ENCODE assay signal across 14 cellular contexts in genomic region chr11:65298655-65299179, GRCh38. TPM values are rescaled to one million over a fixed set of nuclear protein-coding genes. Genes with fewer than 3 reads are reported as not detected.
DNase-seq lines count a peak whose midpoint lies in the region; ATAC-seq, FAIRE-seq and TF ChIP-seq lines count a peak whose summit lies in the region.
"Had no signal": no experiment of that assay in that cellular context is flagged by ENCODE, and none has a peak within 500 bp of the region (broad histone marks: within the 10 kb centered on the region; RNA-seq: fewer than 3 reads in every experiment).

No MANE protein-coding gene starts in this region.

- H3K9me3 ChIP-seq in liver (ENCODE audit: control insufficient read depth in 4 of 4, low read length in 3 of 4): no peaks in the 10 kb centered on the region
- no peaks in the 10 kb centered on the region for H3K9me3 ChIP-seq in HepG2 (ENCODE audit: low read length)
- H3K9me3 ChIP-seq in cardiac muscle cell (ENCODE audit: low read depth): no peaks in the 10 kb centered on the region
- H3K9me3 ChIP-seq: A549, neutrophil had no signal

- no TSS peak for BruUV-seq in HepG2 (replicated peaks; lab: Mats Ljungman, UMichigan)

- intact Hi-C loops in HepG2 (cut with micrococcal nuclease; ENCODE audit: unreplicated experiment): no loop called here

- FAIRE-seq in HepG2 (lab: Jason Lieb, UNC): no peak
- FAIRE-seq: A549 had no signal

- H2AFZ ChIP-seq in HepG2 (ENCODE audit: low read length): no peak overlapping the region

- peak overlapping the region; percentile 53 to 69 for H3K27ac ChIP-seq in liver (ENCODE audit: low read depth in 1 of 2, low read length in 2 of 2)
- no peak overlapping the region for H3K27ac ChIP-seq in HepG2 (ENCODE audit: extremely low read length, insufficient read depth, low read length)
- H3K27ac ChIP-seq in cardiac muscle cell: no peak overlapping the region
- H3K27ac ChIP-seq: neutrophil had no signal

- H3K4me3 ChIP-seq in liver (ENCODE audit: low read depth in 1 of 3, low read length in 3 of 3) (no peak overlapping the region), HepG2 (replicated peaks in 1 of 3; ENCODE audit: insufficient read depth in 1 of 3, low read depth in 2 of 3, low read length in 3 of 3) (no peak overlapping the region), cardiac muscle cell (no peak overlapping the region)
- H3K4me3 ChIP-seq: A549 had no signal

- no peak for TF ChIP-seq POLR2A in HepG2 (IDR thresholded peaks at IDR 0.05; ENCODE audit: insufficient read depth in 1 of 2, low read depth in 2 of 2, low read length in 2 of 2)

- H3K4me2 ChIP-seq in HepG2 (ENCODE audit: low read depth, low read length): no peak overlapping the region
- H3K4me2 ChIP-seq: A549 had no signal

- TF ChIP-seq EP300 in HepG2 (IDR thresholded peaks at IDR 0.05; ENCODE audit: low read depth in 2 of 2, low read length in 2 of 2) (no peak), HepG2 (CRISPR knock-in tag; IDR thresholded peaks at IDR 0.05; ENCODE audit: borderline replicate concordance) (no peak)

- 84% methylated on average over 12 of the region's 12 CpGs for WGBS in liver
- over 99% methylated on average over 12 of the region's 12 CpGs for WGBS in HepG2 (ENCODE audit: low lambda C conversion rate)

- TF ChIP-seq CTCF in liver (IDR thresholded peaks at IDR 0.05; ENCODE audit: low read depth, low read length, missing input control) (no peak), HepG2 (CRISPR knock-in tag; IDR thresholded peaks at IDR 0.05) (no peak), cardiac muscle cell (IDR thresholded peaks at IDR 0.05; ENCODE audit: low read depth, low read length) (no peak)

- ATAC-seq in HepG2 (no peak), HG03354 (IDR thresholded peaks at IDR 0.05; ENCODE audit: poor library complexity, severe bottlenecking, unreplicated experiment) (no peak)
- ATAC-seq: A549; activated CD8-positive, alpha-beta T cell treated with anti-CD3 and anti-CD28 coated beads, Interleukin-2, amount 10 ng/mL, durations not matched to agents 7 days and 5 days had no signal

- POLR2A ChIA-PET in HepG2 (lab: Yijun Ruan, JAX): interaction anchor here (1.4 kb wide), 1 partner anchor 12 kb away, joined by 4 read pairs; no protein-coding TSS in a partner anchor

- H3K27me3 ChIP-seq in liver (ENCODE audit: control insufficient read depth in 4 of 4, insufficient read depth in 4 of 4, low read length in 3 of 4) (no peaks in the 10 kb centered on the region), HepG2 (ENCODE audit: control insufficient read depth in 1 of 2, insufficient read depth in 2 of 2, low read length in 2 of 2) (no peaks in the 10 kb centered on the region), cardiac muscle cell (no peaks in the 10 kb centered on the region)
- H3K27me3 ChIP-seq: neutrophil had no signal

- in situ Hi-C loops in HepG2 (cut with HindIII; ENCODE audit: extremely low pct_ligation_motif_present, low pct_unique_long_range_greater_than_20kb): no loop called here

- no peak overlapping the region for H3K9ac ChIP-seq in liver (ENCODE audit: low read depth in 1 of 2, low read length in 2 of 2)
- no peak overlapping the region for H3K9ac ChIP-seq in HepG2 (ENCODE audit: insufficient read depth, low read depth, low read length)

- TF ChIP-seq RAD21 in liver (IDR thresholded peaks at IDR 0.05) (no peak), HepG2 (CRISPR knock-in tag; IDR thresholded peaks at IDR 0.05) (no peak)

- CTCF ChIA-PET in HepG2 (lab: Yijun Ruan, JAX; ENCODE audit: low intra/inter-chr PET ratio, low total read pairs): no interaction called here

- H3K4me1 ChIP-seq in liver (ENCODE audit: control insufficient read depth in 4 of 4, insufficient read depth in 4 of 4, low read length in 3 of 4) (peaks cover 0 to 25% (median 19%) of the 10 kb centered on the region in 4 donors), HepG2 (ENCODE audit: insufficient read depth, low read length) (peaks cover 38% of the 10 kb centered on the region), cardiac muscle cell (ENCODE audit: low read depth) (peaks cover 20% of the 10 kb centered on the region)

- H4K20me1 ChIP-seq in HepG2 (ENCODE audit: insufficient read depth, low read length): no peaks in the 10 kb centered on the region

- no peaks in the 10 kb centered on the region for H3K79me2 ChIP-seq in HepG2 (ENCODE audit: insufficient read depth, low read length)

- DNase-seq in HepG2 (ENCODE audit: low spot score): no peak
- peak; percentile 22 to 81 for DNase-seq in cardiac muscle cell (ENCODE audit: low read depth in 1 of 2, low spot score in 1 of 2)
- DNase-seq in occipital lobe (lab: John Stamatoyannopoulos, UW): peak; percentile 72
- no peak for DNase-seq in kidney tubule cell (ENCODE audit: low spot score)
- no peak for DNase-seq in NCI-H69 (lab: John Stamatoyannopoulos, UW)
- no peak for DNase-seq in ecto neural progenitor cell (ENCODE audit: low spot score)
- DNase-seq: activated CD8-positive, alpha-beta T cell treated with anti-CD3 and anti-CD28 coated beads, Interleukin-2, amount 10 ng/mL, durations not matched to agents 7 days and 5 days; effector CD8-positive, alpha-beta T cell; NCI-H2081; SHP77 treated with DMSO at 0.1 percent for 48 hours had no signal

- H3K36me3 ChIP-seq in liver (ENCODE audit: control insufficient read depth in 4 of 4, insufficient read depth in 3 of 4, low read depth in 1 of 4, low read length in 3 of 4): peaks cover 0 to 5% (median 2%) of the 10 kb centered on the region in 4 donors
- H3K36me3 ChIP-seq in HepG2 (replicated peaks in 1 of 2; ENCODE audit: control insufficient read depth in 1 of 2, insufficient read depth in 2 of 2, low read length in 2 of 2): peaks cover 17 to 27% of the 10 kb centered on the region in 2 experiments
- peaks cover 8% of the 10 kb centered on the region for H3K36me3 ChIP-seq in cardiac muscle cell

RNA-seq across cellular contexts. Expression of gene CDC42EP2, which starts 15.9 kb away (rescaled TPM):
- total RNA-seq in liver (1 to 10 TPM; 1.9 to 3.4 TPM), HepG2 (2016; rRNA removed; fragmentation: Illumina TruSeq; extraction: Trizol) (2.5 and 7.1 TPM in 2 replicates), cardiac muscle cell (1.1 and 2.1 TPM in 2 replicates), occipital lobe (9.0 TPM)
- polyA plus RNA-seq in liver (1 to 10 TPM; 1.8 to 2.0 TPM), HepG2 (2011; rRNA removed) (2.3 and 4.2 TPM in 2 replicates), cardiac muscle cell (0.26 and 1.5 TPM in 2 replicates)
- 5.9 and 6.4 TPM in 2 replicates for total RNA-seq in HepG2 (2016; cell fraction: cytosol; rRNA removed; fragmentation: Illumina TruSeq; extraction: Trizol; ENCODE audit: low read depth)
- 4.5 and 5.9 TPM in 2 replicates for total RNA-seq in HepG2 (2016; cell fraction: insoluble cytoplasmic fraction; rRNA removed; fragmentation: Illumina TruSeq; extraction: Trizol)
- 10.1 and 10.2 TPM in 2 replicates for total RNA-seq in HepG2 (2016; cell fraction: membrane; rRNA removed; fragmentation: Illumina TruSeq; extraction: Trizol)
- total RNA-seq in HepG2 (2016; cell fraction: nucleus; rRNA removed; fragmentation: Illumina TruSeq; extraction: Trizol): 4.2 and 5.2 TPM in 2 replicates
- polyA plus RNA-seq in HepG2 (2011; cell fraction: cytosol; rRNA removed): 1.4 and 1.9 TPM in 2 replicates
- 8.3 and 9.7 TPM in 2 replicates for polyA plus RNA-seq in HepG2 (2011; cell fraction: nucleus; rRNA removed)
- polyA plus RNA-seq in HepG2 (2012): 3.4 and 7.2 TPM in 2 replicates
- polyA plus RNA-seq in HepG2 (2016; cell fraction: cytosol; fragmentation: Illumina TruSeq; extraction: Trizol; ENCODE audit: low read depth): 2.1 and 2.6 TPM in 2 replicates
- 3.3 and 4.5 TPM in 2 replicates for polyA plus RNA-seq in HepG2 (2016; cell fraction: insoluble cytoplasmic fraction; fragmentation: Illumina TruSeq; extraction: Trizol; ENCODE audit: low read depth)
- 4.0 TPM in 2 replicates for polyA plus RNA-seq in HepG2 (2016; cell fraction: membrane; fragmentation: Illumina TruSeq; extraction: Trizol; ENCODE audit: low read depth)
- polyA plus RNA-seq in HepG2 (2016; cell fraction: nucleus; fragmentation: Illumina TruSeq; extraction: Trizol; ENCODE audit: insufficient read depth, low read depth): 5.6 and 6.7 TPM in 2 replicates
- 29.3 and 50.7 TPM in 2 replicates for polyA minus RNA-seq in HepG2 (2011; rRNA and poly(A)+ RNA removed; ENCODE audit: low replicate concordance)
- polyA minus RNA-seq in HepG2 (2011; cell fraction: cytosol; rRNA and poly(A)+ RNA removed): 3.2 and 5.1 TPM in 2 replicates
- polyA minus RNA-seq in HepG2 (2011; cell fraction: nucleus; rRNA and poly(A)+ RNA removed): 15.8 and 18.4 TPM in 2 replicates

RNA-seq across cellular contexts. Expression of gene DPF2, which starts 34.9 kb away (rescaled TPM):
- total RNA-seq in liver: 10 to 100 TPM; 12.8 to 14.8 TPM
- 10 to 100 TPM in 1 of 2 donors, 1 to 10 TPM in 1; 9.2 to 10.0 TPM for polyA plus RNA-seq in liver
- 30.4 and 31.0 TPM in 2 replicates for total RNA-seq in HepG2 (2016; rRNA removed; fragmentation: Illumina TruSeq; extraction: Trizol)
- 6.9 and 8.6 TPM in 2 replicates for total RNA-seq in HepG2 (2016; cell fraction: cytosol; rRNA removed; fragmentation: Illumina TruSeq; extraction: Trizol; ENCODE audit: low read depth)
- total RNA-seq in HepG2 (2016; cell fraction: insoluble cytoplasmic fraction; rRNA removed; fragmentation: Illumina TruSeq; extraction: Trizol): 30.2 and 32.5 TPM in 2 replicates
- total RNA-seq in HepG2 (2016; cell fraction: membrane; rRNA removed; fragmentation: Illumina TruSeq; extraction: Trizol): 14.1 and 16.7 TPM in 2 replicates
- total RNA-seq in HepG2 (2016; cell fraction: nucleus; rRNA removed; fragmentation: Illumina TruSeq; extraction: Trizol): 22.1 and 26.8 TPM in 2 replicates
- 20.4 and 21.0 TPM in 2 replicates for polyA plus RNA-seq in HepG2 (2011; rRNA removed)
- polyA plus RNA-seq in HepG2 (2011; cell fraction: cytosol; rRNA removed): 18.8 and 20.8 TPM in 2 replicates
- 70.3 and 70.7 TPM in 2 replicates for polyA plus RNA-seq in HepG2 (2011; cell fraction: nucleus; rRNA removed)
- 24.2 and 26.4 TPM in 2 replicates for polyA plus RNA-seq in HepG2 (2012)
- polyA plus RNA-seq in HepG2 (2016; cell fraction: cytosol; fragmentation: Illumina TruSeq; extraction: Trizol; ENCODE audit: low read depth): 3.8 and 3.9 TPM in 2 replicates
- polyA plus RNA-seq in HepG2 (2016; cell fraction: insoluble cytoplasmic fraction; fragmentation: Illumina TruSeq; extraction: Trizol; ENCODE audit: low read depth): 40.7 and 49.0 TPM in 2 replicates
- polyA plus RNA-seq in HepG2 (2016; cell fraction: membrane; fragmentation: Illumina TruSeq; extraction: Trizol; ENCODE audit: low read depth): 9.5 and 10.0 TPM in 2 replicates
- 56.7 and 57.4 TPM in 2 replicates for polyA plus RNA-seq in HepG2 (2016; cell fraction: nucleus; fragmentation: Illumina TruSeq; extraction: Trizol; ENCODE audit: insufficient read depth, low read depth)
- polyA minus RNA-seq in HepG2 (2011; rRNA and poly(A)+ RNA removed; ENCODE audit: low replicate concordance): 48.9 and 49.9 TPM in 2 replicates
- polyA minus RNA-seq in HepG2 (2011; cell fraction: cytosol; rRNA and poly(A)+ RNA removed): 18.2 and 18.4 TPM in 2 replicates
- polyA minus RNA-seq in HepG2 (2011; cell fraction: nucleus; rRNA and poly(A)+ RNA removed): 31.2 and 43.3 TPM in 2 replicates
- 57.3 and 86.1 TPM in 2 replicates for total RNA-seq in cardiac muscle cell
- 83.9 and 130 TPM in 2 replicates for polyA plus RNA-seq in cardiac muscle cell
- total RNA-seq in occipital lobe: 21.7 TPM

RNA-seq across cellular contexts. Expression of gene POLA2, which starts 37.0 kb away (rescaled TPM):
- total RNA-seq in liver (1 to 10 TPM; 4.9 to 6.1 TPM), HepG2 (2016; rRNA removed; fragmentation: Illumina TruSeq; extraction: Trizol) (10.7 and 15.6 TPM in 2 replicates), cardiac muscle cell (20.3 and 21.2 TPM in 2 replicates), occipital lobe (0.94 TPM)
- polyA plus RNA-seq in liver (1 to 10 TPM; 1.5 TPM), HepG2 (2011; rRNA removed) (9.1 and 9.7 TPM in 2 replicates), cardiac muscle cell (20.3 and 31.7 TPM in 2 replicates)
- 2.7 and 3.5 TPM in 2 replicates for total RNA-seq in HepG2 (2016; cell fraction: cytosol; rRNA removed; fragmentation: Illumina TruSeq; extraction: Trizol; ENCODE audit: low read depth)
- 13.9 and 14.3 TPM in 2 replicates for total RNA-seq in HepG2 (2016; cell fraction: insoluble cytoplasmic fraction; rRNA removed; fragmentation: Illumina TruSeq; extraction: Trizol)
- 3.6 and 4.5 TPM in 2 replicates for total RNA-seq in HepG2 (2016; cell fraction: membrane; rRNA removed; fragmentation: Illumina TruSeq; extraction: Trizol)
- 17.7 and 18.6 TPM in 2 replicates for total RNA-seq in HepG2 (2016; cell fraction: nucleus; rRNA removed; fragmentation: Illumina TruSeq; extraction: Trizol)
- polyA plus RNA-seq in HepG2 (2011; cell fraction: cytosol; rRNA removed): 6.3 and 8.1 TPM in 2 replicates
- polyA plus RNA-seq in HepG2 (2011; cell fraction: nucleus; rRNA removed): 8.7 and 12.1 TPM in 2 replicates
- 3.3 and 4.8 TPM in 2 replicates for polyA plus RNA-seq in HepG2 (2012)
- polyA plus RNA-seq in HepG2 (2016; cell fraction: cytosol; fragmentation: Illumina TruSeq; extraction: Trizol; ENCODE audit: low read depth): 0.57 and 0.88 TPM in 2 replicates
- polyA plus RNA-seq in HepG2 (2016; cell fraction: insoluble cytoplasmic fraction; fragmentation: Illumina TruSeq; extraction: Trizol; ENCODE audit: low read depth): 18.2 and 18.8 TPM in 2 replicates
- polyA plus RNA-seq in HepG2 (2016; cell fraction: membrane; fragmentation: Illumina TruSeq; extraction: Trizol; ENCODE audit: low read depth): 2.6 and 3.0 TPM in 2 replicates
- polyA plus RNA-seq in HepG2 (2016; cell fraction: nucleus; fragmentation: Illumina TruSeq; extraction: Trizol; ENCODE audit: insufficient read depth, low read depth): 21.9 and 25.4 TPM in 2 replicates
- 19.5 and 152 TPM in 2 replicates for polyA minus RNA-seq in HepG2 (2011; rRNA and poly(A)+ RNA removed; ENCODE audit: low replicate concordance)
- polyA minus RNA-seq in HepG2 (2011; cell fraction: cytosol; rRNA and poly(A)+ RNA removed): 3.6 and 4.1 TPM in 2 replicates
- 11.4 and 14.9 TPM in 2 replicates for polyA minus RNA-seq in HepG2 (2011; cell fraction: nucleus; rRNA and poly(A)+ RNA removed)

RNA-seq across cellular contexts. Expression of gene TIGD3, which starts 55.8 kb away (rescaled TPM):
- under 1 TPM; 0.17 to 0.33 TPM for total RNA-seq in liver
- under 1 TPM in 1 of 2 donors, not detected in 1; 0.08 TPM for polyA plus RNA-seq in liver
- total RNA-seq in HepG2 (2016; rRNA removed; fragmentation: Illumina TruSeq; extraction: Trizol): 4.0 and 4.9 TPM in 2 replicates
- total RNA-seq in HepG2 (2016; cell fraction: cytosol; rRNA removed; fragmentation: Illumina TruSeq; extraction: Trizol; ENCODE audit: low read depth): 1.8 TPM in 2 replicates
- total RNA-seq in HepG2 (2016; cell fraction: insoluble cytoplasmic fraction; rRNA removed; fragmentation: Illumina TruSeq; extraction: Trizol): 2.9 and 5.0 TPM in 2 replicates
- 4.8 and 6.2 TPM in 2 replicates for total RNA-seq in HepG2 (2016; cell fraction: membrane; rRNA removed; fragmentation: Illumina TruSeq; extraction: Trizol)
- total RNA-seq in HepG2 (2016; cell fraction: nucleus; rRNA removed; fragmentation: Illumina TruSeq; extraction: Trizol): 3.5 and 3.9 TPM in 2 replicates
- polyA plus RNA-seq in HepG2 (2011; rRNA removed): 0.49 and 1.0 TPM in 2 replicates
- 0.56 and 0.79 TPM in 2 replicates for polyA plus RNA-seq in HepG2 (2011; cell fraction: cytosol; rRNA removed)
- polyA plus RNA-seq in HepG2 (2011; cell fraction: nucleus; rRNA removed): 1.9 and 2.2 TPM in 2 replicates
- polyA plus RNA-seq in HepG2 (2012): 0.59 and 0.70 TPM in 2 replicates
- 1.0 and 1.4 TPM in 2 replicates for polyA plus RNA-seq in HepG2 (2016; cell fraction: cytosol; fragmentation: Illumina TruSeq; extraction: Trizol; ENCODE audit: low read depth)
- polyA plus RNA-seq in HepG2 (2016; cell fraction: insoluble cytoplasmic fraction; fragmentation: Illumina TruSeq; extraction: Trizol; ENCODE audit: low read depth): 2.7 and 3.5 TPM in 2 replicates
- polyA plus RNA-seq in HepG2 (2016; cell fraction: membrane; fragmentation: Illumina TruSeq; extraction: Trizol; ENCODE audit: low read depth): 2.7 and 3.4 TPM in 2 replicates
- 6.7 TPM in 2 replicates for polyA plus RNA-seq in HepG2 (2016; cell fraction: nucleus; fragmentation: Illumina TruSeq; extraction: Trizol; ENCODE audit: insufficient read depth, low read depth)
- 1.2 and 1.3 TPM in 2 replicates for polyA minus RNA-seq in HepG2 (2011; rRNA and poly(A)+ RNA removed; ENCODE audit: low replicate concordance)
- polyA minus RNA-seq in HepG2 (2011; cell fraction: cytosol; rRNA and poly(A)+ RNA removed): 0.59 and 0.79 TPM in 2 replicates
- 1.1 and 1.5 TPM in 2 replicates for polyA minus RNA-seq in HepG2 (2011; cell fraction: nucleus; rRNA and poly(A)+ RNA removed)
- 1.7 and 2.9 TPM in 2 replicates for total RNA-seq in cardiac muscle cell
- 0.88 and 1.2 TPM in 2 replicates for polyA plus RNA-seq in cardiac muscle cell
- total RNA-seq in occipital lobe: 4.5 TPM

Comparison
In these comparisons a context has a peak if more than half of its experiments do, and no peak if none do; other contexts are left out.
1. H3K27ac ChIP-seq: peak in liver (2 of 2); none in HepG2 (single experiment) and cardiac muscle cell (single experiment).
2. DNase-seq: peak in cardiac muscle cell (2 of 2) and occipital lobe (single experiment); none in HepG2 (single experiment), kidney tubule cell (single experiment), NCI-H69 (single experiment) and ecto neural progenitor cell (single experiment).